Comparison of ENCODE assay signal across 8 cellular contexts in genomic region chr1:225428879-225429455, GRCh38. TPM values are rescaled to one million over a fixed set of nuclear protein-coding genes. Genes with fewer than 3 reads are reported as not detected.
DNase-seq lines count a peak whose midpoint lies in the region; ATAC-seq and TF ChIP-seq lines count a peak whose summit lies in the region.

No MANE protein-coding gene starts in this region.

- H3K27me3 Mint-ChIP-seq in stimulated activated naive CD8-positive, alpha-beta T cell treated with anti-CD3 and anti-CD28 coated beads, Interleukin-15, Interleukin-2, amounts not matched to agents 100 ng/mL and 50 ng/mL, for 24 hours, result no peaks in the 10 kb centered on the region

- ATAC-seq in stimulated activated naive CD8-positive, alpha-beta T cell treated with anti-CD3 and anti-CD28 coated beads, Interleukin-15, Interleukin-2, amounts not matched to agents 100 U/mL and 50 U/mL, for 24 hours, result no peak
- ATAC-seq in gastrocnemius medialis (no peak), HG02852 (IDR thresholded peaks at IDR 0.05; ENCODE audit: unreplicated experiment) (no peak), GM21825 (IDR thresholded peaks at IDR 0.05; ENCODE audit: unreplicated experiment) (no peak)

- no peaks in the 10 kb centered on the region for H3K9me3 Mint-ChIP-seq in stimulated activated naive CD8-positive, alpha-beta T cell treated with anti-CD3 and anti-CD28 coated beads, Interleukin-15, Interleukin-2, amounts not matched to agents 100 ng/mL and 50 ng/mL, for 24 hours

- in situ Hi-C loops in gastrocnemius medialis (cut with MboI; ENCODE audit: low sequenced_read_pairs in 4 of 4), result no loop called here

- peak overlapping the region; percentile 98 to 99 for H3K27ac ChIP-seq in esophagus (ENCODE audit: low read depth in 2 of 2, low read length in 1 of 2)
- H3K27ac ChIP-seq in gastrocnemius medialis, result peak overlapping the region; percentile 89 to 95 (median 92)

- no peaks in the 10 kb centered on the region for H3K36me3 Mint-ChIP-seq in stimulated activated naive CD8-positive, alpha-beta T cell treated with anti-CD3 and anti-CD28 coated beads, Interleukin-15, Interleukin-2, amounts not matched to agents 100 ng/mL and 50 ng/mL, for 24 hours (ENCODE audit: low read depth)

- no peaks in the 10 kb centered on the region for H3K27me3 ChIP-seq in esophagus (ENCODE audit: control insufficient read depth in 1 of 2, insufficient read depth in 2 of 2, low read length in 2 of 2)
- no peaks in the 10 kb centered on the region for H3K27me3 ChIP-seq in gastrocnemius medialis

- H3K4me3 ChIP-seq in esophagus (ENCODE audit: low read depth in 1 of 2, low read length in 2 of 2) (peak overlapping the region; percentile 90 to 98), gastrocnemius medialis (peak overlapping the region; percentile 80 to 98 (median 96))

- peaks cover 48% of the 10 kb centered on the region for H3K4me1 Mint-ChIP-seq in stimulated activated naive CD8-positive, alpha-beta T cell treated with anti-CD3 and anti-CD28 coated beads, Interleukin-15, Interleukin-2, amounts not matched to agents 100 ng/mL and 50 ng/mL, for 24 hours (ENCODE audit: low read depth)

- peaks cover 4 to 5% of the 10 kb centered on the region in 2 donors for H3K4me1 ChIP-seq in esophagus (ENCODE audit: control insufficient read depth in 2 of 2, insufficient read depth in 2 of 2, low read length in 1 of 2)
- peaks cover 19 to 33% of the 10 kb centered on the region in 2 donors for H3K4me1 ChIP-seq in gastrocnemius medialis

- WGBS in esophagus, 2 donors, result 17 to 19% methylated on average over 7 of the region's 7 CpGs

- no peak for TF ChIP-seq POLR2A in gastrocnemius medialis (IDR thresholded peaks at IDR 0.05)

- intact Hi-C loops in gastrocnemius medialis (cut with DNase I; ENCODE audit: low total_unique reads), result loop anchor here (5.0 kb wide), 2 partner anchors 228 to 633 kb away; partner anchors contain the start of gene H3-3A

- H3K4me3 Mint-ChIP-seq in stimulated activated naive CD8-positive, alpha-beta T cell treated with anti-CD3 and anti-CD28 coated beads, Interleukin-15, Interleukin-2, amounts not matched to agents 100 ng/mL and 50 ng/mL, for 24 hours, result peak overlapping the region; percentile 90

- TF ChIP-seq CTCF in gastrocnemius medialis (IDR thresholded peaks at IDR 0.05 in 4 of 5, conservative IDR thresholded peaks at IDR 0.05 in 1 of 5), result no peak

- H3K9me3 ChIP-seq in esophagus (ENCODE audit: control insufficient read depth in 2 of 2, insufficient read depth in 1 of 2, low read depth in 1 of 2, low read length in 1 of 2) (no peaks in the 10 kb centered on the region), gastrocnemius medialis (no peaks in the 10 kb centered on the region)

- H3K27ac Mint-ChIP-seq in stimulated activated naive CD8-positive, alpha-beta T cell treated with anti-CD3 and anti-CD28 coated beads, Interleukin-15, Interleukin-2, amounts not matched to agents 100 ng/mL and 50 ng/mL, for 24 hours, result peak overlapping the region; percentile 89

- H3K36me3 ChIP-seq in esophagus (ENCODE audit: control insufficient read depth in 2 of 2, insufficient read depth in 2 of 2, low read length in 1 of 2), result no peaks in the 10 kb centered on the region
- no peaks in the 10 kb centered on the region for H3K36me3 ChIP-seq in gastrocnemius medialis

- DNase-seq in stimulated activated naive CD8-positive, alpha-beta T cell treated with anti-CD3 and anti-CD28 coated beads, Interleukin-15, Interleukin-2, amounts not matched to agents 100 U/mL and 50 U/mL, for 24 hours, result no peak
- DNase-seq in SIG-M5 treated with dmso at 0.1 percent for 504 hours (lab: John Stamatoyannopoulos, UW; ENCODE audit: unreplicated experiment), result peak; percentile 97
- no peak for DNase-seq in gastrocnemius medialis
- DNase-seq in stimulated activated CD4-positive, alpha-beta T cell treated with anti-CD3 and anti-CD28 coated beads, Interleukin-15, amount 100 ng/mL, for 24 hours, result no peak

RNA-seq across cellular contexts. Expression of gene LBR, which starts 1.1 kb away (rescaled TPM):
- polyA plus RNA-seq in esophagus, result 10 to 100 TPM; 18.0 to 21.0 TPM
- total RNA-seq in gastrocnemius medialis, result 10 to 100 TPM; 16.5 to 19.8 (median 18.5) TPM
